9 cellular contexts compared by ENCODE assay signal in the genomic region with DNA sequence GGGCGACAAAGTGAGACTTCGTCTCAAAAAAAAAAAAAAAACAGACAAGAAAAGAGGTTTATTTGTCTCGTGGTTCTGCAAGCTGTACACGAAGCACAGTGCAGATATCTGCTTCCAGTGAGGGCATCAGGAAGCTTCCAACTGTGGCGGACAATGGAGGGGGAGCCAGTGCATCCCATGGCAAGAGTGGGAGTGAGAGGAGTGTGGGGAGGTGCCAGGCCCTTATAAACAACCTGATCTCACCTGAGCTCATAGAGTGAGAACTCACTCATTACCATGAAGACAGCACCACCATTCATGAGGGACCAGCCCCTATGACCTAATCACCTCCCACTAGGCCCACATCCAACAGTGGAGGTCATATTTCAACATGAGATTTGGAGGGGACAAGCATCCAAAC. TPM values are rescaled to one million over a fixed set of nuclear protein-coding genes. Genes with fewer than 3 reads are reported as not detected.
"Had no signal": no experiment of that assay in that cellular context is flagged by ENCODE, and none has a peak within 500 bp of the region (broad histone marks: within the 10 kb centered on the region; RNA-seq: fewer than 3 reads in every experiment).

No MANE protein-coding gene starts in this region.

- H3K27ac Mint-ChIP-seq: IgD-negative memory B cell had no signal

- H3K27me3 Mint-ChIP-seq: IgD-negative memory B cell had no signal

- H3K27ac ChIP-seq: HL-60, KMS-11 had no signal

- H3K9me3 Mint-ChIP-seq: HFFc6 had no signal

- H3K36me3 Mint-ChIP-seq: IgD-negative memory B cell had no signal

- FAIRE-seq: HepG2 had no signal

- H3K9ac ChIP-seq: KMS-11 had no signal

- H3K4me2 ChIP-seq: KMS-11 had no signal

- H3K4me3 Mint-ChIP-seq: HFFc6, IgD-negative memory B cell had no signal

- DNase-seq: GOT3, H7, HCEC 1CT, HFFc6, KBM-7 had no signal

- H3K4me1 Mint-ChIP-seq: IgD-negative memory B cell had no signal

RNA-seq across cellular contexts. Expression of gene RBM24, which starts 19.5 kb away (rescaled TPM):
- polyA plus RNA-seq: IgD-negative memory B cell had no signal
